In genomic region chr14:53934778-53935414, GRCh38 we compare ENCODE assay signal across 16 cellular contexts. TPM values are rescaled to one million over a fixed set of nuclear protein-coding genes. Genes with fewer than 3 reads are reported as not detected.
DNase-seq lines count a peak whose midpoint lies in the region; ATAC-seq, FAIRE-seq and TF ChIP-seq lines count a peak whose summit lies in the region.
"Had no signal": no experiment of that assay in that cellular context is flagged by ENCODE, and none has a peak within 500 bp of the region (broad histone marks: within the 10 kb centered on the region; RNA-seq: fewer than 3 reads in every experiment).

No MANE protein-coding gene starts in this region.

- H3K4me1 ChIP-seq in IMR-90 (ENCODE audit: control insufficient read depth, insufficient read depth, low read length): peaks cover 2% of the 10 kb centered on the region
- no peaks in the 10 kb centered on the region for H3K4me1 ChIP-seq in neuronal stem cell (ENCODE audit: control insufficient read depth in 2 of 2, insufficient read depth in 1 of 2, low read depth in 1 of 2, low read length in 2 of 2)
- H3K4me1 ChIP-seq in upper lobe of right lung: no peaks in the 10 kb centered on the region
- H3K4me1 ChIP-seq: HAP-1 had no signal

- ATAC-seq in IMR-90 (ENCODE audit: low read depth) (no peak), GM21529 (IDR thresholded peaks at IDR 0.05; ENCODE audit: unreplicated experiment) (no peak), upper lobe of right lung (no peak)
- ATAC-seq: CD8-positive, alpha-beta T cell; K562 had no signal

- H3K18ac ChIP-seq in IMR-90 (ENCODE audit: low read depth, low read length) (no peak overlapping the region), neuronal stem cell (ENCODE audit: low read length) (no peak overlapping the region)

- TF ChIP-seq RAD21 in IMR-90 (IDR thresholded peaks at IDR 0.05; ENCODE audit: low read length): no peak

- no peak overlapping the region for H3K9ac ChIP-seq in IMR-90 (ENCODE audit: low read depth, low read length)
- H3K9ac ChIP-seq in neuronal stem cell (ENCODE audit: low read depth, low read length, poor library complexity): peak overlapping the region; percentile 44
- H3K9ac ChIP-seq: GM23248 had no signal

- in situ Hi-C loops in IMR-90 (cut with MboI; ENCODE audit: low sequenced_read_pairs) (no loop called here), ACHN (cut with HindIII; ENCODE audit: low pct_ligation_motif_present, low pct_unique_long_range_greater_than_20kb, low sequenced_read_pairs) (no loop called here)

- H2AK5ac ChIP-seq in IMR-90 (ENCODE audit: low read depth, low read length): peak overlapping the region; percentile 58; the same call in 1 of the 2 replicates
- H2AK5ac ChIP-seq in neuronal stem cell (ENCODE audit: low read depth, low read length): no peak overlapping the region

- no peak overlapping the region for H3K56ac ChIP-seq in IMR-90 (ENCODE audit: extremely low read depth, insufficient read depth, low read length)

- peak overlapping the region; percentile 41; the same call in 1 of the 3 replicates for H2BK15ac ChIP-seq in IMR-90 (ENCODE audit: low read depth, low read length)
- H2BK15ac ChIP-seq in neuronal stem cell (ENCODE audit: low read length): no peak overlapping the region

- no peaks in the 10 kb centered on the region for H3K27me3 ChIP-seq in IMR-90 (ENCODE audit: control insufficient read depth, insufficient read depth, low read length)
- H3K27me3 ChIP-seq in neuronal stem cell (ENCODE audit: control insufficient read depth in 3 of 3, insufficient read depth in 3 of 3, low read depth in 1 of 3, low read length in 3 of 3): peaks cover 0 to 5% (median 0%) of the 10 kb centered on the region in 3 experiments
- no peaks in the 10 kb centered on the region for H3K27me3 ChIP-seq in upper lobe of right lung

- POLR2A ChIA-PET in IMR-90 (lab: Charles Lee; ENCODE audit: unreplicated experiment): interaction anchor here (1.1 kb wide), 1 partner anchor 12 kb away, joined by 11 read pairs; no protein-coding TSS in a partner anchor

- H4K20me1 ChIP-seq in IMR-90 (ENCODE audit: insufficient read depth, low read length): no peaks in the 10 kb centered on the region

- TF ChIP-seq CTCF in IMR-90 (conservative IDR thresholded peaks at IDR 0.05; ENCODE audit: low read depth, low read length): no peak
- TF ChIP-seq CTCF in upper lobe of right lung (IDR thresholded peaks at IDR 0.05): no peak

- H4K5ac ChIP-seq in IMR-90 (ENCODE audit: low read depth, low read length): no peak overlapping the region

- H2BK5ac ChIP-seq in IMR-90 (ENCODE audit: low read depth, low read length, poor library complexity, severe bottlenecking) (no peak overlapping the region), neuronal stem cell (ENCODE audit: low read length) (no peak overlapping the region)

- no peak overlapping the region; the same call in 1 of the 2 replicates for H2BK20ac ChIP-seq in IMR-90 (ENCODE audit: low read depth, low read length)

- BruUV-seq in IMR-90 (replicated peaks; lab: Mats Ljungman, UMichigan): no TSS peak

- no peak overlapping the region for H2BK12ac ChIP-seq in neuronal stem cell (ENCODE audit: low read length)

- no peak overlapping the region for H4K8ac ChIP-seq in IMR-90 (ENCODE audit: low read depth in 2 of 2, low read length in 2 of 2)
- no peak overlapping the region for H4K8ac ChIP-seq in neuronal stem cell (ENCODE audit: low read depth, low read length)

- dilution Hi-C loops in IMR-90 (cut with HindIII; ENCODE audit: low sequenced_read_pairs, unreplicated experiment): no loop called here

- H2BK120ac ChIP-seq in IMR-90 (ENCODE audit: low read depth, low read length) (0 out of 2 replicates have a peak overlapping the region, but pooled peaks have one; percentile 49), neuronal stem cell (ENCODE audit: low read depth, low read length) (no peak overlapping the region)

- H3K23ac ChIP-seq in IMR-90 (ENCODE audit: low read depth, low read length) (no peak overlapping the region), neuronal stem cell (ENCODE audit: low read depth, low read length, poor library complexity) (no peak overlapping the region)

- H3K27ac ChIP-seq in IMR-90 (ENCODE audit: insufficient read depth, low read length) (no peak overlapping the region), neuronal stem cell (replicated peaks; ENCODE audit: low read length) (no peak overlapping the region), upper lobe of right lung (no peak overlapping the region)
- H3K27ac ChIP-seq: GM23248 had no signal

- H3K9me1 ChIP-seq in IMR-90 (ENCODE audit: insufficient read depth, low read length): peaks cover 2% of the 10 kb centered on the region; the same call in 1 of the 2 replicates

- H3K4me2 ChIP-seq in IMR-90 (ENCODE audit: low read depth, low read length): no peak overlapping the region
- H3K4me2 ChIP-seq in neuronal stem cell (ENCODE audit: insufficient read depth, low read length, poor library complexity, severe bottlenecking): no peak overlapping the region

- H2AK9ac ChIP-seq in IMR-90 (replicated peaks; ENCODE audit: low read depth, low read length, poor library complexity): no peak overlapping the region

- H3K4me3 ChIP-seq in IMR-90 (ENCODE audit: insufficient read depth, low read depth, low read length) (no peak overlapping the region), neuronal stem cell (ENCODE audit: low read length in 2 of 2) (no peak overlapping the region), upper lobe of right lung (no peak overlapping the region)
- H3K4me3 ChIP-seq: GM23248, HAP-1, K562 had no signal

- H2AFZ ChIP-seq in IMR-90 (replicated peaks; ENCODE audit: low read length, poor library complexity): no peak overlapping the region
- H2AFZ ChIP-seq in neuronal stem cell (ENCODE audit: low read length): no peak overlapping the region
- H2AFZ ChIP-seq: GM23248 had no signal

- H3K79me1 ChIP-seq in IMR-90 (ENCODE audit: low read depth in 1 of 2, low read length in 2 of 2) (no peaks in the 10 kb centered on the region), neuronal stem cell (ENCODE audit: low read depth, low read length) (no peaks in the 10 kb centered on the region)

- H3K36me3 ChIP-seq in IMR-90 (ENCODE audit: control insufficient read depth, insufficient read depth, low read length): no peaks in the 10 kb centered on the region
- no peaks in the 10 kb centered on the region for H3K36me3 ChIP-seq in neuronal stem cell (replicated peaks in 1 of 2; ENCODE audit: control insufficient read depth in 2 of 2, insufficient read depth in 2 of 2, low read length in 2 of 2)
- no peaks in the 10 kb centered on the region for H3K36me3 ChIP-seq in upper lobe of right lung
- H3K36me3 ChIP-seq: HAP-1 had no signal

- no peak for TF ChIP-seq POLR2A in IMR-90 (IDR thresholded peaks at IDR 0.05; ENCODE audit: low read depth, low read length)
- no peak for TF ChIP-seq POLR2A in GM12891 (IDR thresholded peaks at IDR 0.05; ENCODE audit: low read depth, low read length)

- CTCF ChIA-PET in IMR-90 (lab: Yijun Ruan, JAX): no interaction called here

- H4K91ac ChIP-seq in IMR-90 (ENCODE audit: insufficient read depth, low read depth, low read length): no peak overlapping the region
- H4K91ac ChIP-seq in neuronal stem cell (ENCODE audit: low read depth, low read length, poor library complexity): no peak overlapping the region

- H3K14ac ChIP-seq in IMR-90 (replicated peaks; ENCODE audit: low read depth, low read length) (no peak overlapping the region), neuronal stem cell (ENCODE audit: low read length) (no peak overlapping the region)

- H3K4ac ChIP-seq in IMR-90 (ENCODE audit: low read depth, low read length) (no peak overlapping the region), neuronal stem cell (ENCODE audit: low read length) (no peak overlapping the region)

- H3K9me3 ChIP-seq in IMR-90 (ENCODE audit: control insufficient read depth, insufficient read depth, low read length): no peaks in the 10 kb centered on the region
- H3K9me3 ChIP-seq in neuronal stem cell (replicated peaks in 1 of 2; ENCODE audit: control insufficient read depth in 2 of 2, insufficient read depth in 1 of 2, low read depth in 1 of 2, low read length in 2 of 2): no peaks in the 10 kb centered on the region
- no peaks in the 10 kb centered on the region for H3K9me3 ChIP-seq in upper lobe of right lung
- H3K9me3 ChIP-seq: HAP-1 had no signal

- intact Hi-C loops in IMR-90 (cut with micrococcal nuclease) (no loop called here), upper lobe of right lung (cut with DNase I) (no loop called here)

- no peak for FAIRE-seq in GM12891 (lab: Jason Lieb, UNC)
- FAIRE-seq: A204.1, K562 had no signal

- DNase-seq in IMR-90 (no peak), left kidney (ENCODE audit: low read depth, low spot score) (peak; percentile 9), neuronal stem cell (ENCODE audit: low spot score) (no peak), GM12891 (ENCODE audit: insufficient read length, low spot score) (no peak), ACHN (no peak), upper lobe of right lung (no peak)
- DNase-seq: AML-193; Calu3; CD8-positive, alpha-beta T cell; DMS79 treated with DMSO at 0.1 percent for 48 hours; GF-D8; GM23248 had no signal

- WGBS in IMR-90 (ENCODE audit: extremely low coverage in 2 of 2, insufficient read length in 1 of 2), 2 experiments: no CpG with 5 or more reads among the region's 7 CpGs
- no CpG with 5 or more reads among the region's 7 CpGs for WGBS in neuronal stem cell (ENCODE audit: extremely low coverage in 2 of 2, insufficient read length in 2 of 2, insufficient replicate concordance in 1 of 2), 2 donors

TF ChIP-seq in IMR-90, 13 proteins besides CTCF, POLR2A, EP300 and RAD21 (continues in another document):
- TF ChIP-seq RCOR1 (IDR thresholded peaks at IDR 0.05; ENCODE audit: insufficient replicate concordance, low read length): no peak

TF ChIP-seq in GM12891, 5 proteins besides CTCF, POLR2A, EP300 and RAD21:
- TF ChIP-seq SPI1 (IDR thresholded peaks at IDR 0.05; ENCODE audit: low read depth, low read length): no peak
- TF ChIP-seq POU2F2 (IDR thresholded peaks at IDR 0.05; ENCODE audit: low read depth, low read length): no peak
- TF ChIP-seq PAX5 (IDR thresholded peaks at IDR 0.05; ENCODE audit: insufficient read depth, low read length, severe bottlenecking): no peak
- no peak for TF ChIP-seq TAF1 (IDR thresholded peaks at IDR 0.05; ENCODE audit: low read depth, low read length)
- no peak for TF ChIP-seq POLR2AphosphoS5 (IDR thresholded peaks at IDR 0.05; ENCODE audit: low read depth, low read length)

RNA-seq across cellular contexts. Expression of gene BMP4, which starts 21.7 kb away (rescaled TPM):
- 2.8 and 3.4 TPM in 2 replicates for total RNA-seq in IMR-90 (2012; rRNA removed)
- polyA plus RNA-seq in IMR-90 (2012; rRNA removed): 3.6 and 4.2 TPM in 2 replicates
- polyA plus RNA-seq in IMR-90 (2012; cell fraction: cytosol; rRNA removed): 2.7 and 4.8 TPM in 2 replicates
- 1.5 and 3.2 TPM in 2 replicates for polyA plus RNA-seq in IMR-90 (2012; cell fraction: nucleus; rRNA removed; ENCODE audit: low replicate concordance)
- polyA plus RNA-seq in neuronal stem cell (2013, experiment 1 of 2): 2.6 TPM
- polyA plus RNA-seq in neuronal stem cell (2013, experiment 2 of 2): 2.3 TPM
- polyA plus RNA-seq in GM12891 (2012; ENCODE audit: low read depth, missing spikeins): 0.42 TPM
- 12.3 TPM for total RNA-seq in upper lobe of right lung
- total RNA-seq: CD8-positive, alpha-beta T cell; GM23248; K562 had no signal
- polyA plus RNA-seq: GM23248, K562 had no signal
